8 cellular contexts compared by ENCODE assay signal in the genomic region with DNA sequence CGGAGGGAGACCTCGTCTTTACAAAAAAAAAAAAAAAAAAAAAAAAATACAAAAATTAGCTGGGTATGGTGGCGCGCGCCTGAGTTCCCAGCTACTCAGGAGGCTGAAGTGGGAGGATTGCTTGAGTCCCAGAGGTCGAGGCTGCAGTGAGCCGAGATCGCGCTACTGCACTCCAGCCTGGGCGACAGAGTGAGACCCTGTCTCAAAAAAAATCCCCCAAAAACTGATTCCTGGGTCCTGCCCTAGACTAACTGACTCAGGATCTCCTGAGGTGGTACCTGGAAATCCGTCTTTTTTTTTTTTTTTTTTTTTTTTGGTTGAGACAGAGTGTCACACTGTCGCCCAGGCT. TPM values are rescaled to one million over a fixed set of nuclear protein-coding genes. Genes with fewer than 3 reads are reported as not detected.
DNase-seq lines count a peak whose midpoint lies in the region; ATAC-seq and TF ChIP-seq lines count a peak whose summit lies in the region.
"Not testable (repeated sequence)": the region's sequence is repeated elsewhere in the genome, so short reads cannot be mapped to it uniquely, and the experiment has no call there.

No MANE protein-coding gene starts in this region.

- not testable (repeated sequence) for DNase-seq in BJ (ENCODE audit: low read depth); HFF-Myc (ENCODE audit: extremely low read depth, low read depth); SK-N-SH; activated naive CD8-positive, alpha-beta T cell treated with anti-CD3 and anti-CD28 coated beads, Interleukin-2, amount 50 U/mL, for 24 hours; endothelial cell (ENCODE audit: low spot score); immature natural killer cell; stimulated activated naive CD8-positive, alpha-beta T cell treated with anti-CD3 and anti-CD28 coated beads, Interleukin-15, amount 100 ng/mL, for 72 hours

- peak overlapping the region; percentile 76 for H3K9ac ChIP-seq in SK-N-SH
- H3K9ac ChIP-seq in neural cell (ENCODE audit: low read length) = peak overlapping the region; percentile 76

- H3K27ac Mint-ChIP-seq in activated naive CD8-positive, alpha-beta T cell treated with anti-CD3 and anti-CD28 coated beads, Interleukin-2, amount 50 U/mL, for 24 hours = peak overlapping the region; percentile 82
- H3K27ac Mint-ChIP-seq in endothelial cell (ENCODE audit: unreplicated experiment) = not testable (repeated sequence)
- H3K27ac Mint-ChIP-seq in immature natural killer cell = peak overlapping the region; percentile 43 to 87 (median 73)
- peak overlapping the region; percentile 92 to 97 for H3K27ac Mint-ChIP-seq in stimulated activated naive CD8-positive, alpha-beta T cell treated with anti-CD3 and anti-CD28 coated beads, Interleukin-15, amount 100 ng/mL, for 72 hours

- TF ChIP-seq EP300 in SK-N-SH (IDR thresholded peaks at IDR 0.05; ENCODE audit: borderline replicate concordance in 1 of 2, low read depth in 1 of 2, low read length in 1 of 2); neural cell (conservative IDR thresholded peaks at IDR 0.05; ENCODE audit: poor library complexity, severe bottlenecking): not testable (repeated sequence)

- H3K4me3 ChIP-seq in BJ (ENCODE audit: low read depth, low read length) (peak overlapping the region; percentile 69), HFF-Myc (replicated peaks; ENCODE audit: low read depth, low read length) (peak overlapping the region; percentile 55), SK-N-SH (ENCODE audit: low read depth in 2 of 2, low read length in 1 of 2) (peak overlapping the region; percentile 64 to 70), neural cell (ENCODE audit: low read length) (peak overlapping the region; percentile 80)

- H3K36me3 Mint-ChIP-seq in activated naive CD8-positive, alpha-beta T cell treated with anti-CD3 and anti-CD28 coated beads, Interleukin-2, amount 50 U/mL, for 24 hours (ENCODE audit: low read depth); endothelial cell (ENCODE audit: low read depth, unreplicated experiment); immature natural killer cell: not testable (repeated sequence)

- not testable (repeated sequence) for ATAC-seq in activated naive CD8-positive, alpha-beta T cell treated with anti-CD3 and anti-CD28 coated beads, Interleukin-2, amount 50 U/mL, for 24 hours; stimulated activated naive CD8-positive, alpha-beta T cell treated with anti-CD3 and anti-CD28 coated beads, Interleukin-15, amount 100 ng/mL, for 72 hours

- WGBS in SK-N-SH (ENCODE audit: low lambda C conversion rate) = 61% methylated on average over 12 of the region's 12 CpGs

- H4K20me1 ChIP-seq in SK-N-SH (ENCODE audit: insufficient read depth); neural cell (ENCODE audit: insufficient read depth): not testable (repeated sequence)

- POLR2A ChIA-PET in BJ (lab: Charles Lee) = not testable (repeated sequence)
- POLR2A ChIA-PET in SK-N-SH (lab: Yijun Ruan, JAX) = interaction anchor here (0.6 to 1.5 kb wide), 5 partner anchors 19 to 189 kb away, joined by 3 to 8 read pairs (median 4); a partner anchor contains a TSS

- H3K4me3 Mint-ChIP-seq in activated naive CD8-positive, alpha-beta T cell treated with anti-CD3 and anti-CD28 coated beads, Interleukin-2, amount 50 U/mL, for 24 hours = peak overlapping the region; percentile 82
- peak overlapping the region; percentile 88 for H3K4me3 Mint-ChIP-seq in endothelial cell (ENCODE audit: unreplicated experiment)
- peak overlapping the region; percentile 84 to 90 (median 87) for H3K4me3 Mint-ChIP-seq in immature natural killer cell
- H3K4me3 Mint-ChIP-seq in stimulated activated naive CD8-positive, alpha-beta T cell treated with anti-CD3 and anti-CD28 coated beads, Interleukin-15, amount 100 ng/mL, for 72 hours = peak overlapping the region; percentile 84 to 88

- H3K27me3 Mint-ChIP-seq in activated naive CD8-positive, alpha-beta T cell treated with anti-CD3 and anti-CD28 coated beads, Interleukin-2, amount 50 U/mL, for 24 hours; endothelial cell (ENCODE audit: unreplicated experiment); immature natural killer cell (ENCODE audit: low read depth in 3 of 3); stimulated activated naive CD8-positive, alpha-beta T cell treated with anti-CD3 and anti-CD28 coated beads, Interleukin-15, amount 100 ng/mL, for 72 hours: not testable (repeated sequence)

- not testable (repeated sequence) for H3K9me3 ChIP-seq in SK-N-SH; neural cell (ENCODE audit: low read length)

- H3K9me3 Mint-ChIP-seq in activated naive CD8-positive, alpha-beta T cell treated with anti-CD3 and anti-CD28 coated beads, Interleukin-2, amount 50 U/mL, for 24 hours; endothelial cell (ENCODE audit: unreplicated experiment); immature natural killer cell; stimulated activated naive CD8-positive, alpha-beta T cell treated with anti-CD3 and anti-CD28 coated beads, Interleukin-15, amount 100 ng/mL, for 72 hours: not testable (repeated sequence)

- H3K27ac ChIP-seq in SK-N-SH (ENCODE audit: low read depth in 2 of 2, low read length in 1 of 2) (peak overlapping the region in 1 of 2 experiments; percentile 4; a peak in 1 of 4 replicates), neural cell (ENCODE audit: low read length) (peak overlapping the region; percentile 78)

- peaks cover 12% of the 10 kb centered on the region for H3K79me2 ChIP-seq in SK-N-SH (ENCODE audit: insufficient read depth)
- H3K79me2 ChIP-seq in neural cell (replicated peaks; ENCODE audit: insufficient read depth, low read length) = not testable (repeated sequence)

- peaks cover 2 to 12% of the 10 kb centered on the region in 2 experiments; a peak in 3 of 4 replicates for H3K4me1 ChIP-seq in SK-N-SH (ENCODE audit: control insufficient read depth in 1 of 2, insufficient read depth in 2 of 2, low read depth in 1 of 2, low read length in 1 of 2)

- not testable (repeated sequence) for TF ChIP-seq RAD21 in SK-N-SH (IDR thresholded peaks at IDR 0.05; ENCODE audit: low read length); neural cell (conservative IDR thresholded peaks at IDR 0.05)

- H3K4me2 ChIP-seq in SK-N-SH (peak overlapping the region; percentile 94), neural cell (ENCODE audit: low read length) (peak overlapping the region; percentile 55)

- peaks cover 44% of the 10 kb centered on the region for H3K4me1 Mint-ChIP-seq in activated naive CD8-positive, alpha-beta T cell treated with anti-CD3 and anti-CD28 coated beads, Interleukin-2, amount 50 U/mL, for 24 hours
- H3K4me1 Mint-ChIP-seq in endothelial cell (ENCODE audit: unreplicated experiment); immature natural killer cell: not testable (repeated sequence)
- H3K4me1 Mint-ChIP-seq in stimulated activated naive CD8-positive, alpha-beta T cell treated with anti-CD3 and anti-CD28 coated beads, Interleukin-15, amount 100 ng/mL, for 72 hours = peaks cover 20% of the 10 kb centered on the region

- H2AFZ ChIP-seq in SK-N-SH (ENCODE audit: low read depth) (peak overlapping the region; percentile 89), neural cell (ENCODE audit: low read depth, low read length) (peak overlapping the region; percentile 96)

- CTCF ChIA-PET in BJ (lab: Yijun Ruan, JAX) (interaction anchor here (1.3 to 3.9 kb wide), 4 partner anchors 12 to 275 kb away, joined by 3 to 28 read pairs (median 6); a partner anchor contains a TSS), SK-N-SH (lab: Yijun Ruan, JAX) (interaction anchor here (0.9 to 4.3 kb wide), 5 partner anchors 10 to 275 kb away, joined by 3 to 30 read pairs (median 7); a partner anchor contains a TSS)

- not testable (repeated sequence) for H3K27me3 ChIP-seq in BJ (ENCODE audit: control insufficient read depth, insufficient read depth, low read length); SK-N-SH (ENCODE audit: insufficient read depth); neural cell (ENCODE audit: insufficient read depth, low read depth, low read length)

- H3K9me2 ChIP-seq in SK-N-SH; neural cell (ENCODE audit: insufficient read depth, low read length): not testable (repeated sequence)

- not testable (repeated sequence) for H3F3A ChIP-seq in SK-N-SH (replicated peaks; ENCODE audit: insufficient read depth); neural cell (ENCODE audit: insufficient read depth, low read length, poor library complexity, severe bottlenecking)

- not testable (repeated sequence) for H3K36me3 ChIP-seq in BJ (ENCODE audit: control insufficient read depth, insufficient read depth, low read length); SK-N-SH (replicated peaks in 1 of 2; ENCODE audit: control insufficient read depth in 1 of 2, insufficient read depth in 2 of 2, low read length in 1 of 2); neural cell (ENCODE audit: insufficient read depth, low read length)

- TF ChIP-seq CTCF in BJ (IDR thresholded peaks at IDR 0.05; ENCODE audit: insufficient read depth, low read depth, low read length); HFF-Myc (IDR thresholded peaks at IDR 0.05; ENCODE audit: low read depth, low read length, missing control alignments); SK-N-SH (IDR thresholded peaks at IDR 0.05); endothelial cell (IDR thresholded peaks at IDR 0.05; ENCODE audit: unreplicated experiment); neural cell (IDR thresholded peaks at IDR 0.05; ENCODE audit: poor library complexity, severe bottlenecking): not testable (repeated sequence)

RNA-seq across cellular contexts. Expression of a gene that starts 0.5 kb away (rescaled TPM):
- 34.0 and 34.1 TPM in 2 replicates for polyA plus RNA-seq in BJ (2011; rRNA removed)
- polyA minus RNA-seq in BJ (2011; rRNA and poly(A)+ RNA removed) = 13.9 and 20.2 TPM in 2 replicates
- 40.2 and 43.2 TPM in 2 replicates for polyA plus RNA-seq in SK-N-SH (2012; rRNA removed)
- 45.6 and 47.0 TPM in 2 replicates for polyA plus RNA-seq in SK-N-SH (2012; cell fraction: cytosol; rRNA removed)
- 110 and 120 TPM in 2 replicates for polyA plus RNA-seq in SK-N-SH (2012; cell fraction: nucleus; rRNA removed)
- 24.4 TPM for total RNA-seq in endothelial cell (ENCODE audit: unreplicated experiment)
- 10 to 100 TPM in 2 of 3 donors, 1 to 10 TPM in 1; 5.2 to 11.1 (median 10.0) TPM for polyA plus RNA-seq in immature natural killer cell
- polyA plus RNA-seq in neural cell = 58.3 and 63.2 TPM in 2 replicates
- polyA minus RNA-seq in neural cell = 36.3 and 48.5 TPM in 2 replicates

RNA-seq across cellular contexts. Expression of a gene that starts 30.3 kb away (rescaled TPM):
- 6.0 and 8.8 TPM in 2 replicates for polyA plus RNA-seq in BJ (2011; rRNA removed)
- 6.9 and 9.8 TPM in 2 replicates for polyA minus RNA-seq in BJ (2011; rRNA and poly(A)+ RNA removed)
- 9.6 and 14.0 TPM in 2 replicates for polyA plus RNA-seq in SK-N-SH (2012; rRNA removed)
- polyA plus RNA-seq in SK-N-SH (2012; cell fraction: cytosol; rRNA removed) = 13.7 and 14.2 TPM in 2 replicates
- 4.8 and 9.6 TPM in 2 replicates for polyA plus RNA-seq in SK-N-SH (2012; cell fraction: nucleus; rRNA removed)
- total RNA-seq in endothelial cell (ENCODE audit: unreplicated experiment) = 13.7 TPM
- 10 to 100 TPM in 1 of 3 donors, 1 to 10 TPM in 2; 7.8 to 11.5 (median 9.3) TPM for polyA plus RNA-seq in immature natural killer cell
- 7.1 and 7.2 TPM in 2 replicates for polyA plus RNA-seq in neural cell
- polyA minus RNA-seq in neural cell = 17.3 and 20.0 TPM in 2 replicates
